ENCODE assay signal across 20 cellular contexts in the genomic region with DNA sequence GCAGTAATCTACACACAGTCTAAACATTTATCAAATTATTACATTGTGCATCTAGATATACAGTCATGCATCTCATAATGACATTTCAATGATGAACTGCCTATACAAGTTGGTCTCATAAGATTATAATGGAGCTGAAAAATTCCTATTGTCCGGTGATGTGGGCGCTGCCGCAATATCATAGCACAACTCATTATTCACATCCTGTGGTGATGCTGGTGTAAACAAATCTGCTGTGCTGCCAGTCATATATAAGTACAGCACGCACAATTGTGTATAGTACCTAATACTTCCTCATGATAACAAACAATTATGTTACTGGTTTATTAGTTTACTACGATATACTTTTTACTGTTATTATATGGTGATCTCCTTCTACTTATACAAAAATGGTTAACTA.
"Had no signal": no experiment of that assay in that cellular context is flagged by ENCODE, and none has a peak within 500 bp of the region (broad histone marks: within the 10 kb centered on the region; RNA-seq: fewer than 3 reads in every experiment).

No MANE protein-coding gene starts in this region.

- H3K4me3 Mint-ChIP-seq: endodermal cell; naive thymus-derived CD8-positive, alpha-beta T cell; stimulated activated naive B cell treated with anti-CD40 and anti-IgM and Interleukin-4, amounts not matched to agents 10 μg/mL and 1 μg/mL and 100 μg/mL, for 72 hours; stimulated activated naive CD8-positive, alpha-beta T cell treated with anti-CD3 and anti-CD28 coated beads, Interleukin-15, amount 100 ng/mL, for 72 hours had no signal

- H3K4me3 ChIP-seq: colonic mucosa, gastrocnemius medialis, right atrium auricular region, sigmoid colon, skin epidermis, testis, tibial nerve, upper lobe of right lung, vagina had no signal

- H3K36me3 Mint-ChIP-seq: stimulated activated naive B cell treated with anti-CD40 and anti-IgM and Interleukin-4, amounts not matched to agents 10 μg/mL and 1 μg/mL and 100 μg/mL, for 72 hours had no signal

- H3K27ac Mint-ChIP-seq: endodermal cell; naive thymus-derived CD8-positive, alpha-beta T cell; stimulated activated naive B cell treated with anti-CD40 and anti-IgM and Interleukin-4, amounts not matched to agents 10 μg/mL and 1 μg/mL and 100 μg/mL, for 72 hours; stimulated activated naive CD8-positive, alpha-beta T cell treated with anti-CD3 and anti-CD28 coated beads, Interleukin-15, amount 100 ng/mL, for 72 hours had no signal

- H3K9me3 Mint-ChIP-seq: stimulated activated naive B cell treated with anti-CD40 and anti-IgM and Interleukin-4, amounts not matched to agents 10 μg/mL and 1 μg/mL and 100 μg/mL, for 72 hours had no signal

- ATAC-seq: esophagus mucosa; gastrocnemius medialis; naive thymus-derived CD8-positive, alpha-beta T cell; stimulated activated naive B cell treated with anti-CD40 and anti-IgM and Interleukin-4, amounts not matched to agents 10 μg/mL and 1 μg/mL and 100 μg/mL, for 72 hours; stimulated activated naive CD8-positive, alpha-beta T cell treated with anti-CD3 and anti-CD28 coated beads, Interleukin-15, amount 100 ng/mL, for 72 hours; upper lobe of right lung had no signal

- H3K36me3 ChIP-seq: colonic mucosa, gastrocnemius medialis, neutrophil, right atrium auricular region, sigmoid colon, tibial nerve, upper lobe of right lung, vagina had no signal

- H3K27me3 ChIP-seq: colonic mucosa, gastrocnemius medialis, neutrophil, right atrium auricular region, sigmoid colon, testis, tibial nerve, upper lobe of right lung, vagina had no signal

- H3K27me3 Mint-ChIP-seq: naive thymus-derived CD8-positive, alpha-beta T cell; stimulated activated naive B cell treated with anti-CD40 and anti-IgM and Interleukin-4, amounts not matched to agents 10 μg/mL and 1 μg/mL and 100 μg/mL, for 72 hours; stimulated activated naive CD8-positive, alpha-beta T cell treated with anti-CD3 and anti-CD28 coated beads, Interleukin-15, amount 100 ng/mL, for 72 hours had no signal

- H3K9me3 ChIP-seq: colonic mucosa, gastrocnemius medialis, neutrophil, right atrium auricular region, sigmoid colon, testis, tibial nerve, upper lobe of right lung, vagina had no signal

- DNase-seq: colonic mucosa; effector CD4-positive, alpha-beta T cell; endodermal cell; gastrocnemius medialis; glutamatergic neuron; naive thymus-derived CD8-positive, alpha-beta T cell; posterior cingulate gyrus; sigmoid colon; stimulated activated CD4-positive, alpha-beta T cell treated with anti-CD3 and anti-CD28 coated beads, Interleukin-2, amount 100 ng/mL, for 24 hours; stimulated activated CD4-positive, alpha-beta T cell treated with anti-CD3 and anti-CD28 coated beads, Interleukin-4, amount 100 ng/mL, for 4 hours; stimulated activated naive B cell treated with anti-CD40 and anti-IgM and Interleukin-4, amounts not matched to agents 10 μg/mL and 1 μg/mL and 100 μg/mL, for 72 hours; stimulated activated naive CD8-positive, alpha-beta T cell treated with anti-CD3 and anti-CD28 coated beads, Interleukin-15, amount 100 ng/mL, for 72 hours; testis; upper lobe of right lung had no signal

- H3K27ac ChIP-seq: colonic mucosa, gastrocnemius medialis, neutrophil, right atrium auricular region, sigmoid colon, skin epidermis, testis, tibial nerve, upper lobe of right lung, vagina had no signal

- H3K4me1 Mint-ChIP-seq: naive thymus-derived CD8-positive, alpha-beta T cell; stimulated activated naive B cell treated with anti-CD40 and anti-IgM and Interleukin-4, amounts not matched to agents 10 μg/mL and 1 μg/mL and 100 μg/mL, for 72 hours; stimulated activated naive CD8-positive, alpha-beta T cell treated with anti-CD3 and anti-CD28 coated beads, Interleukin-15, amount 100 ng/mL, for 72 hours had no signal

- H3K4me1 ChIP-seq: colonic mucosa, gastrocnemius medialis, right atrium auricular region, sigmoid colon, testis, tibial nerve, upper lobe of right lung, vagina had no signal
